17 cellular contexts compared by ENCODE assay signal in the genomic region with DNA sequence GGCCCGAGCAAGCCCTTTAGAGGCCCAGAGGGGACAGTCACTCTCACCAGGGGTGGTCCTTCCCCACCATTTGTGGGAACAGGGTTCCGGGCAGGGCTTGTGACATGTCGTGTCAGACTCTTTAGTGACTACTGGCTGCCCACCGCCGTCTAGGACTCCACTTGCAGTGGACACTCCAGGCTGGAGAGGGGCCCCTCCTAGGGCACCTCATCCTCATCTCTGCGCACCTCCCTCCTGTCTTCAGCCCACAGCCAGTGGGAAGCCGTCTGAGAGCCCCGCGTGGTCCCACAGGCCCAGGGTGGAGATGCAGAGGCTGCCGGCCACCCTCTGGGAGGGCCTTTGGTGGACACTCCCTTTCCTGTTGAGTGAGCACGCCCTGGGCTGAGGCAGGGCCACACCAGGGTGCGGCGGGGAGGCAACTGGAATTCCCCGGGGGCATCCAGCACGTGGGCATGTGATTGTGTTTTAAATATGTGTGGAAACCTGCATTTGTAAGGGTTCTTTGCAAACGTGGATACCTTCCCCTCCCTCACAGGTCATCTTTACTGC.
"Had no signal": no experiment of that assay in that cellular context is flagged by ENCODE, and none has a peak within 500 bp of the region (broad histone marks: within the 10 kb centered on the region; RNA-seq: fewer than 3 reads in every experiment).

No MANE protein-coding gene starts in this region.

- H2AFZ ChIP-seq: hepatocyte had no signal

- H3K36me3 Mint-ChIP-seq: naive thymus-derived CD8-positive, alpha-beta T cell; stimulated activated naive B cell treated with anti-CD40 and anti-IgM and Interleukin-4, amounts not matched to agents 10 μg/mL and 1 μg/mL and 100 μg/mL, for 72 hours had no signal

- H3K27me3 Mint-ChIP-seq: naive thymus-derived CD8-positive, alpha-beta T cell; stimulated activated naive B cell treated with anti-CD40 and anti-IgM and Interleukin-4, amounts not matched to agents 10 μg/mL and 1 μg/mL and 100 μg/mL, for 72 hours had no signal

- H3K4me1 Mint-ChIP-seq: naive thymus-derived CD8-positive, alpha-beta T cell; stimulated activated naive B cell treated with anti-CD40 and anti-IgM and Interleukin-4, amounts not matched to agents 10 μg/mL and 1 μg/mL and 100 μg/mL, for 72 hours had no signal

- H3K4me3 Mint-ChIP-seq: naive thymus-derived CD8-positive, alpha-beta T cell; stimulated activated naive B cell treated with anti-CD40 and anti-IgM and Interleukin-4, amounts not matched to agents 10 μg/mL and 1 μg/mL and 100 μg/mL, for 72 hours had no signal

- H3K27ac Mint-ChIP-seq: naive thymus-derived CD8-positive, alpha-beta T cell; stimulated activated naive B cell treated with anti-CD40 and anti-IgM and Interleukin-4, amounts not matched to agents 10 μg/mL and 1 μg/mL and 100 μg/mL, for 72 hours had no signal

- H3K4me2 ChIP-seq: hepatocyte had no signal

- H3K27me3 ChIP-seq: hepatocyte, transverse colon had no signal

- ATAC-seq: naive thymus-derived CD8-positive, alpha-beta T cell; sciatic nerve; stimulated activated naive B cell treated with anti-CD40 and anti-IgM and Interleukin-4, amounts not matched to agents 10 μg/mL and 1 μg/mL and 100 μg/mL, for 72 hours had no signal

- H3K27ac ChIP-seq: hepatocyte, spleen, stomach, thoracic aorta, transverse colon had no signal

- H3K9me3 Mint-ChIP-seq: stimulated activated naive B cell treated with anti-CD40 and anti-IgM and Interleukin-4, amounts not matched to agents 10 μg/mL and 1 μg/mL and 100 μg/mL, for 72 hours had no signal

- H3K36me3 ChIP-seq: spleen, stomach, thoracic aorta, transverse colon had no signal

- H3K9me3 ChIP-seq: stomach, thoracic aorta, transverse colon had no signal

- DNase-seq: dermis blood vessel endothelial cell; foreskin melanocyte; kidney glomerular epithelial cell; mammary epithelial cell; naive thymus-derived CD8-positive, alpha-beta T cell; posterior cingulate gyrus; spleen; stimulated activated CD4-positive, alpha-beta T cell treated with anti-CD3 and anti-CD28 coated beads, Interleukin-15, amount 100 ng/mL, for 24 hours; stimulated activated CD4-positive, alpha-beta T cell treated with anti-CD3 and anti-CD28 coated beads, Interleukin-1b, Interleukin-23, amount 100 ng/mL, for 48 hours; stimulated activated CD4-positive, alpha-beta T cell treated with anti-CD3 and anti-CD28 coated beads, Interleukin-4, amount 100 ng/mL, for 24 hours; stimulated activated naive B cell treated with anti-CD40 and anti-IgM and Interleukin-4, amounts not matched to agents 10 μg/mL and 1 μg/mL and 100 μg/mL, for 72 hours; stomach; substantia nigra; transverse colon had no signal

- H3K4me1 ChIP-seq: spleen, stomach, transverse colon had no signal

- H3K4me3 ChIP-seq: hepatocyte, spleen, stomach, thoracic aorta, transverse colon had no signal
